21 cellular contexts compared by ENCODE assay signal in the genomic region with DNA sequence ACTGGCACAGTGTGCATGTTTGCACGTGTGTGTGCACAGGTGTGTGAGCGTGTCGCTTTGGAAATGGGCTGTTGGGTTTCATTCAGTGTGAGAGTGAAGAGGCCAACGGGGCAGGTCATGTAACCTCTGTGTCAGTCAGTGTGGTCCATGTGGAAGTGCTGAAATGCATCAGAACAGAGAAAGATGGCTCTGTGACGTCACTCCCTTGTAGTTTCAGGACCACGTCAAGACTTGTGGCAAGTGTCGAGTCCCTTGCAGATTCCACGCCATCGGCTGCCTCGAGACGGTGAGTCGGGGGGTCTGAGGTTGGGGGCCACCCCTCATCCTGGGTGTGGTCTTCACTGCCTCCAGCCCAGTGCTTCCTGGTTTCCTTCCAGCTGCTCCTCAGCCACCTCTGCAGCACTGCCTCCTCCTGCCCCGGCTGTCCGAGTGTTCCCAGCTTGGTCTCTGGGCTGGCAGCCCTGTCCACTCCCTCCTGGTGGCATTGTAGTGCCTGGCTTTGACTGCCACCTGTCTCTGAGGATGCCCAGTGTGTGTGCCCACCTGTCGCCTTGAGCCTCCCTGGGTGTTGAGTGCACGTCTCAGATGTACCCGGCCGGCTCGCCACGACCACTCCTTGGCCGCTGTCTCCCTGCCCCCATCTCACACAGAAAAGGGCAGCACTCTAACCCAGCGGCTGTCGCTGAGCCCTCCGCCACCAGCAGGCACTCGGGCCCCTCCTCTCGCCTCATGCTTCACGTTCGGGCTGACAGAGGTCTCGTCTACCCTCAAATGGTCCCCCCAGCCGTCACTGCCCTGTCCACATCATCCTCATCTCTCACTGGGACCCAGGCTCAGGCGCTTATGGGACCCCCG. TPM values are rescaled to one million over a fixed set of nuclear protein-coding genes. Genes with fewer than 3 reads are reported as not detected.
DNase-seq lines count a peak whose midpoint lies in the region; ATAC-seq and TF ChIP-seq lines count a peak whose summit lies in the region.
"Had no signal": no experiment of that assay in that cellular context is flagged by ENCODE, and none has a peak within 500 bp of the region (broad histone marks: within the 10 kb centered on the region; RNA-seq: fewer than 3 reads in every experiment).

No MANE protein-coding gene starts in this region.

- H3K9me3 Mint-ChIP-seq in CD4-positive, CD25-positive, alpha-beta regulatory T cell = no peaks in the 10 kb centered on the region
- H3K9me3 Mint-ChIP-seq: activated naive CD4-positive, alpha-beta T cell treated with anti-CD3 and anti-CD28 coated beads for 36 hours; CD8-positive, alpha-beta memory T cell; IgD-negative memory B cell had no signal

- H3K36me3 ChIP-seq in CD4-positive, CD25-positive, alpha-beta regulatory T cell (ENCODE audit: control insufficient read depth, insufficient read depth, low read length) = peaks cover 63% of the 10 kb centered on the region
- no peaks in the 10 kb centered on the region for H3K36me3 ChIP-seq in Panc1 (ENCODE audit: control insufficient read depth, insufficient read depth, low read length)
- peaks cover 8 to 45% (median 10%) of the 10 kb centered on the region in 4 donors for H3K36me3 ChIP-seq in liver (ENCODE audit: control insufficient read depth in 4 of 4, insufficient read depth in 3 of 4, low read depth in 1 of 4, low read length in 3 of 4)
- H3K36me3 ChIP-seq in vagina = peaks cover 0 to 35% of the 10 kb centered on the region in 2 donors

- H3K4me1 Mint-ChIP-seq in CD4-positive, CD25-positive, alpha-beta regulatory T cell = peaks cover 0 to 7% (median 0%) of the 10 kb centered on the region in 4 donors
- H3K4me1 Mint-ChIP-seq: IgD-negative memory B cell had no signal

- no peak for ATAC-seq in CD4-positive, CD25-positive, alpha-beta regulatory T cell (ENCODE audit: low read depth in 2 of 2)
- ATAC-seq in Panc1 (peak; percentile 42; the same call in 1 of the 2 replicates), GM19324 (IDR thresholded peaks at IDR 0.05; ENCODE audit: low FRiP score, unreplicated experiment) (no peak)
- ATAC-seq: upper lobe of right lung had no signal

- WGBS in liver = 96% methylated on average over 32 of the region's 32 CpGs

- H3K36me3 Mint-ChIP-seq in CD4-positive, CD25-positive, alpha-beta regulatory T cell = peaks cover 27% of the 10 kb centered on the region

- CTCF ChIA-PET in Panc1 (lab: Charles Lee) (interaction anchor here (0.5 kb wide), 1 partner anchor 63 kb away, joined by 7 read pairs; no protein-coding TSS in a partner anchor), HEK293T (lab: Yijun Ruan, JAX) (no interaction called here)

- no peak overlapping the region for H3K4me3 ChIP-seq in CD4-positive, CD25-positive, alpha-beta regulatory T cell (ENCODE audit: low read depth, low read length)
- H3K4me3 ChIP-seq in Panc1 (ENCODE audit: low read depth in 2 of 2, low read length in 2 of 2) (no peak overlapping the region), liver (ENCODE audit: low read depth in 1 of 3, low read length in 3 of 3) (no peak overlapping the region), vagina (no peak overlapping the region)
- H3K4me3 ChIP-seq: lower lobe of right lung, MG63, spleen, upper lobe of right lung had no signal

- no peak for DNase-seq in CD4-positive, CD25-positive, alpha-beta regulatory T cell
- no peak for DNase-seq in Panc1 (ENCODE audit: low read depth, low spot score)
- no peak for DNase-seq in HEK293T (ENCODE audit: extremely low spot score)
- no peak for DNase-seq in vagina (ENCODE audit: extremely low spot score in 2 of 2)
- DNase-seq: activated CD8-positive, alpha-beta memory T cell treated with anti-CD3 and anti-CD28 coated beads, Interleukin-2, amount 50 U/mL, for 4 hours; activated naive CD4-positive, alpha-beta T cell treated with anti-CD3 and anti-CD28 coated beads for 36 hours; CD8-positive, alpha-beta memory T cell; central memory CD4-positive, alpha-beta T cell; DMS53; effector CD4-positive, alpha-beta T cell; lower lobe of right lung; MG63; NCI-H1436; NCI-H2171; NCI-H524 treated with DMSO at 0.1 percent for 48 hours; spleen; upper lobe of right lung had no signal

- no peaks in the 10 kb centered on the region for H3K27me3 Mint-ChIP-seq in CD4-positive, CD25-positive, alpha-beta regulatory T cell
- H3K27me3 Mint-ChIP-seq: CD8-positive, alpha-beta memory T cell; IgD-negative memory B cell had no signal

- no peaks in the 10 kb centered on the region for H3K9me3 ChIP-seq in CD4-positive, CD25-positive, alpha-beta regulatory T cell (ENCODE audit: control insufficient read depth in 2 of 2, low read length in 2 of 2)
- H3K9me3 ChIP-seq in Panc1 (ENCODE audit: control insufficient read depth, insufficient read depth, low read depth, low read length) (no peaks in the 10 kb centered on the region), liver (ENCODE audit: control insufficient read depth in 4 of 4, low read length in 3 of 4) (no peaks in the 10 kb centered on the region), vagina (no peaks in the 10 kb centered on the region)
- H3K9me3 ChIP-seq: lower lobe of right lung, MG63, spleen, upper lobe of right lung had no signal

- H3K4me3 Mint-ChIP-seq in CD4-positive, CD25-positive, alpha-beta regulatory T cell = no peak overlapping the region
- H3K4me3 Mint-ChIP-seq: activated naive CD4-positive, alpha-beta T cell treated with anti-CD3 and anti-CD28 coated beads for 36 hours; CD8-positive, alpha-beta memory T cell had no signal

- H3K4me1 ChIP-seq in CD4-positive, CD25-positive, alpha-beta regulatory T cell (ENCODE audit: control insufficient read depth, insufficient read depth, low read length, poor library complexity, severe bottlenecking) = no peaks in the 10 kb centered on the region
- H3K4me1 ChIP-seq in Panc1 (ENCODE audit: control insufficient read depth, insufficient read depth, low read length) (no peaks in the 10 kb centered on the region), liver (ENCODE audit: control insufficient read depth in 4 of 4, insufficient read depth in 4 of 4, low read length in 3 of 4) (no peaks in the 10 kb centered on the region), vagina (no peaks in the 10 kb centered on the region)
- H3K4me1 ChIP-seq: lower lobe of right lung, upper lobe of right lung had no signal

- intact Hi-C loops in Panc1 (cut with micrococcal nuclease; ENCODE audit: unreplicated experiment) = no loop called here
- intact Hi-C loops in vagina (cut with DNase I) = no loop called here

- H3K9ac ChIP-seq in liver (ENCODE audit: low read depth in 1 of 2, low read length in 2 of 2) = no peak overlapping the region

- POLR2A ChIA-PET in Panc1 (lab: Charles Lee) (no interaction called here), HEK293T (lab: Yijun Ruan, JAX) (no interaction called here)

- no peak for TF ChIP-seq CTCF in Panc1 (IDR thresholded peaks at IDR 0.05)
- TF ChIP-seq CTCF in liver (IDR thresholded peaks at IDR 0.05; ENCODE audit: low read depth, low read length, missing input control) = no peak
- no peak for TF ChIP-seq CTCF in vagina (IDR thresholded peaks at IDR 0.05)

- no TSS peak for BruUV-seq in Panc1 (replicated peaks; lab: Mats Ljungman, UMichigan)

- H3K27me3 ChIP-seq in CD4-positive, CD25-positive, alpha-beta regulatory T cell (ENCODE audit: control insufficient read depth, insufficient read depth, low read length) = no peaks in the 10 kb centered on the region
- H3K27me3 ChIP-seq in Panc1 (ENCODE audit: control insufficient read depth, insufficient read depth, low read length) (no peaks in the 10 kb centered on the region), liver (ENCODE audit: control insufficient read depth in 4 of 4, insufficient read depth in 4 of 4, low read length in 3 of 4) (no peaks in the 10 kb centered on the region), vagina (no peaks in the 10 kb centered on the region)
- H3K27me3 ChIP-seq: MG63, spleen, upper lobe of right lung had no signal

- no peak for TF ChIP-seq RAD21 in liver (IDR thresholded peaks at IDR 0.05)

- TF ChIP-seq POLR2A in vagina (IDR thresholded peaks at IDR 0.05) = no peak

- H3K27ac ChIP-seq in CD4-positive, CD25-positive, alpha-beta regulatory T cell (ENCODE audit: insufficient read depth, low read length, poor library complexity, severe bottlenecking) = no peak overlapping the region
- H3K27ac ChIP-seq in Panc1 (ENCODE audit: low read length) (no peak overlapping the region), liver (ENCODE audit: low read depth in 1 of 2, low read length in 2 of 2) (no peak overlapping the region), vagina (no peak overlapping the region)
- H3K27ac ChIP-seq: lower lobe of right lung, upper lobe of right lung had no signal

- H3K27ac Mint-ChIP-seq in CD4-positive, CD25-positive, alpha-beta regulatory T cell = peak overlapping the region; percentile 20 to 55 (median 41)
- H3K27ac Mint-ChIP-seq: activated naive CD4-positive, alpha-beta T cell treated with anti-CD3 and anti-CD28 coated beads for 36 hours; IgD-negative memory B cell had no signal

- in situ Hi-C loops in Panc1 (cut with HindIII; ENCODE audit: low pct_unique_long_range_greater_than_20kb, low sequenced_read_pairs) = no loop called here

RNA-seq across cellular contexts. Expression of gene FBXW5, which starts 28.0 kb away (rescaled TPM):
- total RNA-seq in CD4-positive, CD25-positive, alpha-beta regulatory T cell = 96.9 TPM
- polyA plus RNA-seq in CD4-positive, CD25-positive, alpha-beta regulatory T cell = 100 to 1,000 TPM in 3 of 4 donors, 10 to 100 TPM in 1; 91.6 to 134 (median 121) TPM
- total RNA-seq in Panc1 (2021; ENCODE audit: unreplicated experiment) = 72.6 TPM
- 93.9 TPM for polyA plus RNA-seq in Panc1 (2012; ENCODE audit: insufficient read length)
- 100 to 1,000 TPM in 1 of 2 donors, 10 to 100 TPM in 1; 64.0 to 163 TPM for total RNA-seq in liver
- polyA plus RNA-seq in liver = 100 to 1,000 TPM in 1 of 2 donors, 10 to 100 TPM in 1; 87.1 to 130 TPM
- total RNA-seq in vagina = 125 TPM

RNA-seq across cellular contexts. Expression of gene C8G, which starts 28.5 kb away (rescaled TPM):
- 1.1 TPM for total RNA-seq in CD4-positive, CD25-positive, alpha-beta regulatory T cell
- under 1 TPM in 1 of 4 donors, not detected in 3; 0.96 TPM for polyA plus RNA-seq in CD4-positive, CD25-positive, alpha-beta regulatory T cell
- 2.9 TPM for total RNA-seq in Panc1 (2021; ENCODE audit: unreplicated experiment)
- 2.8 TPM for polyA plus RNA-seq in Panc1 (2012; ENCODE audit: insufficient read length)
- total RNA-seq in liver = 100 to 1,000 TPM in 1 of 2 donors, 10 to 100 TPM in 1; 25.1 to 323 TPM
- 1,000 to 10,000 TPM in 1 of 2 donors, 100 to 1,000 TPM in 1; 892 to 1,117 TPM for polyA plus RNA-seq in liver
- not detected for total RNA-seq in vagina
- total RNA-seq: frontal cortex had no signal
- polyA plus RNA-seq: CD8-positive, alpha-beta memory T cell; IgD-negative memory B cell had no signal

RNA-seq across cellular contexts. Expression of gene TRAF2, which starts 30.2 kb away (rescaled TPM):
- total RNA-seq in CD4-positive, CD25-positive, alpha-beta regulatory T cell = 28.6 TPM
- 10 to 100 TPM; 11.0 to 23.0 (median 15.6) TPM for polyA plus RNA-seq in CD4-positive, CD25-positive, alpha-beta regulatory T cell
- total RNA-seq in Panc1 (2021; ENCODE audit: unreplicated experiment) = 48.7 TPM
- 43.7 TPM for polyA plus RNA-seq in Panc1 (2012; ENCODE audit: insufficient read length)
- 10 to 100 TPM in 1 of 2 donors, 1 to 10 TPM in 1; 7.5 to 14.9 TPM for total RNA-seq in liver
- polyA plus RNA-seq in liver = 1 to 10 TPM; 4.7 to 6.1 TPM
- 12.8 TPM for total RNA-seq in vagina

RNA-seq across cellular contexts. Expression of gene LCN12, which starts 35.5 kb away (rescaled TPM):
- total RNA-seq in CD4-positive, CD25-positive, alpha-beta regulatory T cell = 1.4 TPM
- polyA plus RNA-seq in CD4-positive, CD25-positive, alpha-beta regulatory T cell = not detected
- total RNA-seq in Panc1 (2021; ENCODE audit: unreplicated experiment) (2.5 TPM), liver (1 to 10 TPM; 2.3 to 5.2 TPM), vagina (not detected)
- polyA plus RNA-seq in Panc1 (2012; ENCODE audit: insufficient read length) = 3.0 TPM
- polyA plus RNA-seq in liver = 10 to 100 TPM in 1 of 2 donors, 1 to 10 TPM in 1; 7.3 to 12.2 TPM
- total RNA-seq: frontal cortex had no signal
- polyA plus RNA-seq: CD8-positive, alpha-beta memory T cell; IgD-negative memory B cell had no signal

RNA-seq across cellular contexts. Expression of gene EDF1, which starts 50.4 kb away (rescaled TPM):
- total RNA-seq in CD4-positive, CD25-positive, alpha-beta regulatory T cell = 219 TPM
- 100 to 1,000 TPM; 297 to 398 (median 339) TPM for polyA plus RNA-seq in CD4-positive, CD25-positive, alpha-beta regulatory T cell
- total RNA-seq in Panc1 (2021; ENCODE audit: unreplicated experiment) (270 TPM), liver (100 to 1,000 TPM; 123 to 248 TPM), vagina (257 TPM)
- polyA plus RNA-seq in Panc1 (2012; ENCODE audit: insufficient read length) = 595 TPM
- 100 to 1,000 TPM; 289 to 513 TPM for polyA plus RNA-seq in liver
